Comparison of ENCODE assay signal across 17 cellular contexts in the genomic region with DNA sequence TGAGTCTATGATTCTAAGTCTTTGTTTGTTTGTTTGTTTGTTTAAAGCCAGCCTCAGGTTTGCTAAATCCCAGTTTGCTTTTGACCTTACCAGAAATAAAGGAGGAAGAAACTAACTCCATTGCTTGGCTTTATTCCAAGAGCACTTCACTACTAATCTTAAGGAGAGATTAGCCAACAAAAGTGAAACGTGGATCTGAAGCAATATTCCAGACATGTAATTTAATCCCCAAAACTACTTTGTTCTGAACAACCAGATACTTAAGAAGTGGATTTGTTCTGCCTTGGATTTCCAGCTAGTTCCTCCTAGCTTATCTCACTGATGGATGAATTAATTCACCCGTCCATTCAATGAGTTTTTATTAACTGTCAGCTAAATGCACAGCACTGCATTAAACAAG. TPM values are rescaled to one million over a fixed set of nuclear protein-coding genes. Genes with fewer than 3 reads are reported as not detected.
DNase-seq lines count a peak whose midpoint lies in the region; ATAC-seq and TF ChIP-seq lines count a peak whose summit lies in the region.
"Had no signal": no experiment of that assay in that cellular context is flagged by ENCODE, and none has a peak within 500 bp of the region (broad histone marks: within the 10 kb centered on the region; RNA-seq: fewer than 3 reads in every experiment).

No MANE protein-coding gene starts in this region.

- ATAC-seq in GM21367 (IDR thresholded peaks at IDR 0.05; ENCODE audit: unreplicated experiment) = no peak
- no peak for ATAC-seq in HG02938 (IDR thresholded peaks at IDR 0.05; ENCODE audit: unreplicated experiment)
- ATAC-seq: activated naive CD8-positive, alpha-beta T cell treated with anti-CD3 and anti-CD28 coated beads, Interleukin-2, amount 50 U/mL, for 24 hours; activated T-cell treated with anti-CD3 and anti-CD28 coated beads, Interleukin-2, amount 50 U/mL, for 4 hours had no signal

- no peaks in the 10 kb centered on the region for H3K27me3 Mint-ChIP-seq in Calu3 (ENCODE audit: unreplicated experiment)

- CTCF ChIA-PET in Calu3 (lab: Charles Lee) = interaction anchor here (0.7 kb wide), 1 partner anchor 12 kb away, joined by 3 read pairs; no protein-coding TSS in a partner anchor

- no peak for TF ChIP-seq EP300 in Ishikawa (IDR thresholded peaks at IDR 0.05; ENCODE audit: borderline replicate concordance)

- H3K36me3 Mint-ChIP-seq in Calu3 (ENCODE audit: insufficient read depth, unreplicated experiment) = no peaks in the 10 kb centered on the region

- peaks cover 7% of the 10 kb centered on the region for H3K4me1 Mint-ChIP-seq in Calu3 (ENCODE audit: low read depth, unreplicated experiment)
- H3K4me1 Mint-ChIP-seq: activated naive CD8-positive, alpha-beta T cell treated with anti-CD3 and anti-CD28 coated beads, Interleukin-2, amount 50 U/mL, for 24 hours had no signal

- H3K9me3 Mint-ChIP-seq in Calu3 (ENCODE audit: low read depth, unreplicated experiment) = no peaks in the 10 kb centered on the region
- H3K9me3 Mint-ChIP-seq: activated naive CD8-positive, alpha-beta T cell treated with anti-CD3 and anti-CD28 coated beads, Interleukin-2, amount 50 U/mL, for 24 hours; activated T-cell treated with anti-CD3 and anti-CD28 coated beads, Interleukin-2, amount 50 U/mL, for 4 hours had no signal

- no peak overlapping the region for H3K4me3 ChIP-seq in fibroblast of villous mesenchyme (ENCODE audit: low read depth, low read length)
- H3K4me3 ChIP-seq: SK-N-MC had no signal

- DNase-seq in D341Med (ENCODE audit: low spot score) = peak; percentile 28
- peak; percentile 3 for DNase-seq in RPMI7951 (ENCODE audit: low read depth)
- DNase-seq in fibroblast of villous mesenchyme (ENCODE audit: low read depth) = peak; percentile 82
- DNase-seq in Calu3 = no peak
- no peak for DNase-seq in NCI-H345 (lab: John Stamatoyannopoulos, UW)
- DNase-seq: activated CD4-positive, alpha-beta T cell treated with anti-CD3 and anti-CD28 coated beads, Interleukin-2, amount 50 U/mL, for 48 hours; activated naive CD8-positive, alpha-beta T cell treated with anti-CD3 and anti-CD28 coated beads, Interleukin-2, amount 50 U/mL, for 24 hours; activated T-cell treated with anti-CD3 and anti-CD28 coated beads, Interleukin-2, amount 50 U/mL, for 4 hours; AML-193; mammary epithelial cell; MM.1S; NCI-H446; stimulated activated CD4-positive, alpha-beta T cell treated with anti-CD3 and anti-CD28 coated beads, Interleukin-1b, Interleukin-23, amount 100 ng/mL, for 48 hours had no signal

- intact Hi-C loops in Calu3 (cut with micrococcal nuclease; ENCODE audit: unreplicated experiment) = no loop called here

- TF ChIP-seq CTCF in fibroblast of villous mesenchyme (IDR thresholded peaks at IDR 0.05; ENCODE audit: insufficient read depth, low read depth, low read length) = no peak
- no peak for TF ChIP-seq CTCF in Calu3 (IDR thresholded peaks at IDR 0.05; ENCODE audit: unreplicated experiment)

- no peak overlapping the region for H3K4me3 Mint-ChIP-seq in Calu3 (ENCODE audit: low read depth, unreplicated experiment)
- H3K4me3 Mint-ChIP-seq: activated naive CD8-positive, alpha-beta T cell treated with anti-CD3 and anti-CD28 coated beads, Interleukin-2, amount 50 U/mL, for 24 hours; activated T-cell treated with anti-CD3 and anti-CD28 coated beads, Interleukin-2, amount 50 U/mL, for 4 hours had no signal

- H3K27ac Mint-ChIP-seq in Calu3 (ENCODE audit: unreplicated experiment) = no peak overlapping the region
- H3K27ac Mint-ChIP-seq: activated naive CD8-positive, alpha-beta T cell treated with anti-CD3 and anti-CD28 coated beads, Interleukin-2, amount 50 U/mL, for 24 hours had no signal

- no TSS peak for BruUV-seq in Calu3 (replicated peaks; lab: Mats Ljungman, UMichigan)

- no peak for TF ChIP-seq RAD21 in Ishikawa (IDR thresholded peaks at IDR 0.05; ENCODE audit: low read depth)

TF ChIP-seq in Ishikawa, 13 proteins besides CTCF, POLR2A, EP300 and RAD21:
- peak; percentile 46; the same call in 1 of the 2 replicates for TF ChIP-seq NFIC (IDR thresholded peaks at IDR 0.05)
- 0 out of 2 replicates have a peak, but pooled peaks have one; percentile 27 for TF ChIP-seq CEBPB (IDR thresholded peaks at IDR 0.05)
- TF ChIP-seq YY1 (IDR thresholded peaks at IDR 0.05; ENCODE audit: low read depth) = no peak

RNA-seq across cellular contexts. Expression of a gene that starts 15.9 kb away (rescaled TPM):
- total RNA-seq in RPMI7951 (2014; rRNA removed; shearing (Covaris generic)) = 33.3 and 41.6 TPM in 2 replicates
- 58.9 and 72.1 TPM in 2 replicates for total RNA-seq in fibroblast of villous mesenchyme
- 37.8 and 42.3 TPM in 2 replicates for total RNA-seq in Calu3 (2022)

RNA-seq across cellular contexts. Expression of a gene that starts 56.7 kb away (rescaled TPM):
- 52.1 and 59.7 TPM in 2 replicates for total RNA-seq in RPMI7951 (2014; rRNA removed; shearing (Covaris generic))
- total RNA-seq in fibroblast of villous mesenchyme (39.0 and 66.5 TPM in 2 replicates), Calu3 (2022) (40.1 and 46.7 TPM in 2 replicates)

Comparison
In these comparisons a context has a peak if more than half of its experiments do, and no peak if none do; other contexts are left out.
1. DNase-seq: peak in D341Med (single experiment), RPMI7951 (single experiment) and fibroblast of villous mesenchyme (single experiment); none in Calu3 (single experiment) and NCI-H345 (single experiment).